ENCODE assay signal across 18 cellular contexts in genomic region chr3:105772635-105773034, GRCh38.
"Had no signal": no experiment of that assay in that cellular context is flagged by ENCODE, and none has a peak within 500 bp of the region (broad histone marks: within the 10 kb centered on the region; RNA-seq: fewer than 3 reads in every experiment).

No MANE protein-coding gene starts in this region.

- H3K4me3 ChIP-seq: esophagus muscularis mucosa, lung, psoas muscle, right lobe of liver, spleen, suprapubic skin had no signal

- H3K36me3 ChIP-seq: right lobe of liver, spleen, suprapubic skin had no signal

- H3K27me3 ChIP-seq: esophagus muscularis mucosa, right lobe of liver, spleen, suprapubic skin had no signal

- H3K4me3 Mint-ChIP-seq: activated naive CD4-positive, alpha-beta T cell treated with anti-CD3 and anti-CD28 coated beads, Interleukin-2, amount 10 ng/mL, durations not matched to agents 7 days and 5 days; nephron; stimulated activated naive B cell treated with anti-CD40 and anti-IgM and Interleukin-4, amounts not matched to agents 10 μg/mL and 1 μg/mL and 100 μg/mL, for 72 hours; type B pancreatic cell; WTC11 had no signal

- H3K27me3 Mint-ChIP-seq: activated naive CD4-positive, alpha-beta T cell treated with anti-CD3 and anti-CD28 coated beads, Interleukin-2, amount 10 ng/mL, durations not matched to agents 7 days and 5 days; stimulated activated naive B cell treated with anti-CD40 and anti-IgM and Interleukin-4, amounts not matched to agents 10 μg/mL and 1 μg/mL and 100 μg/mL, for 72 hours; type B pancreatic cell had no signal

- H3K4me1 ChIP-seq: psoas muscle, right lobe of liver, suprapubic skin had no signal

- H3K36me3 Mint-ChIP-seq: WTC11 had no signal

- H3K9me3 Mint-ChIP-seq: nephron, WTC11 had no signal

- H3K9me3 ChIP-seq: esophagus muscularis mucosa, psoas muscle, right lobe of liver, spleen, suprapubic skin had no signal

- DNase-seq: activated CD4-positive, alpha-beta T cell treated with anti-CD3 and anti-CD28 coated beads, Interleukin-2, amount 50 U/mL, for 1 hour; activated naive CD4-positive, alpha-beta T cell treated with anti-CD3 and anti-CD28 coated beads, Interleukin-2, amount 10 ng/mL, durations not matched to agents 7 days and 5 days; anterior cingulate cortex; foreskin fibroblast; glutamatergic neuron; left colon; psoas muscle; right lobe of liver; spleen; stimulated activated CD4-positive, alpha-beta T cell treated with anti-CD3 and anti-CD28 coated beads, Interleukin-1b, Interleukin-23, amount 100 ng/mL, for 48 hours; stimulated activated naive B cell treated with anti-CD40 and anti-IgM and Interleukin-4, amounts not matched to agents 10 μg/mL and 1 μg/mL and 100 μg/mL, for 72 hours had no signal

- H3K27ac Mint-ChIP-seq: activated T-helper 2 cell treated with anti-CD3 and anti-CD28 coated beads, Interferon-gamma antibody, Interleukin-2, Interleukin-4, amounts not matched to agents 10 μg/mL and 5 μg/mL and 100 μg/mL, durations not matched to agents 14 hours and 24 hours and 36 hours; nephron; stimulated activated naive B cell treated with anti-CD40 and anti-IgM and Interleukin-4, amounts not matched to agents 10 μg/mL and 1 μg/mL and 100 μg/mL, for 72 hours; type B pancreatic cell; WTC11 had no signal

- ATAC-seq: left colon; psoas muscle; right lobe of liver; stimulated activated naive B cell treated with anti-CD40 and anti-IgM and Interleukin-4, amounts not matched to agents 10 μg/mL and 1 μg/mL and 100 μg/mL, for 72 hours; WTC11 had no signal

- H3K27ac ChIP-seq: esophagus muscularis mucosa, psoas muscle, right lobe of liver, suprapubic skin had no signal
